In the genomic region with DNA sequence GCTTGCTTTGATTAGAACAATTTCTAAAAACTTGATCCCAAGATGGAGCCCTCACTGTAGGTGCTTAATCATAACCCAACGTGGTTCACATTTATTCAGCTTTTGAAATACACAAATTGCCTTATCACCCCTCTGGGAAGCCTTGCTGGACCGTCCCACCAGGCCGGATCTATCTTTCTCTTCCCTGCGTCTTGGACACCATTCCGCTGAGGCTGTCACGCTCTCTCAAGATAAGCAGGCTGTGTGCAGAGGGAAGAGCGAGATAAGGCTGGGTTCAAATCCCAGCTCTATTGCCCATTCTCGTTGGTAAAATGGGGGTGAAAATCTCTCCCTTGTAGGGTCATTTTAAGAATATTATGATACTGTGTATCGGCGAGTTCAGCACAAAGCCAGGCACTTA, we compare ENCODE assay signal across 27 cellular contexts.
"Had no signal": no experiment of that assay in that cellular context is flagged by ENCODE, and none has a peak within 500 bp of the region (broad histone marks: within the 10 kb centered on the region; RNA-seq: fewer than 3 reads in every experiment).

No MANE protein-coding gene starts in this region.

- H3K4me3 ChIP-seq: adrenal gland, MG63, Peyer's patch had no signal

- H3K9me3 ChIP-seq: adrenal gland, MG63, Peyer's patch had no signal

- DNase-seq: activated CD4-positive, alpha-beta T cell treated with anti-CD3 and anti-CD28 coated beads for 48 hours; activated CD4-positive, alpha-beta T cell treated with anti-CD3 and anti-CD28 coated beads, Interleukin-2, amount 50 U/mL, for 4 hours; activated CD4-positive, CD25-positive, alpha-beta regulatory T cell treated with anti-CD3 and anti-CD28 coated beads, Interleukin-2, amount 50 U/mL, for 72 hours; activated CD8-positive, alpha-beta memory T cell treated with anti-CD3 and anti-CD28 coated beads, Interleukin-2, amount 50 U/mL, for 48 hours; activated CD8-positive, alpha-beta T cell treated with anti-CD3 and anti-CD28 coated beads, Interleukin-2, amount 10 ng/mL, durations not matched to agents 7 days and 5 days; activated naive CD4-positive, alpha-beta T cell treated with anti-CD3 and anti-CD28 coated beads, Interleukin-2, amount 50 U/mL, for 16 hours; activated naive CD8-positive, alpha-beta T cell treated with anti-CD3 and anti-CD28 coated beads, Interleukin-2, amount 10 ng/mL, durations not matched to agents 7 days and 5 days; activated T-cell treated with anti-CD3 and anti-CD28 coated beads, Interleukin-2, amount 50 U/mL, for 1 hour; adrenal gland; anterior cingulate cortex; caudate nucleus; MG63; MV-4-11; NCI-H1092 treated with DMSO at 0.1 percent for 48 hours; NCI-H1417 treated with DMSO at 0.1 percent for 48 hours; NCI-H1694; NCI-H2029; NCI-H2107; NCI-H2171 treated with DMSO at 0.1 percent for 48 hours; NCI-H226; NCI-H526; NCI-H774; Peyer's patch; SHP77 treated with DMSO at 0.1 percent for 48 hours; T-helper 9 cell had no signal

- H3K27ac ChIP-seq: adrenal gland, Peyer's patch had no signal

- H3K36me3 ChIP-seq: adrenal gland, MG63, Peyer's patch had no signal

- H3K27me3 ChIP-seq: adrenal gland, MG63, Peyer's patch had no signal

- ATAC-seq: activated CD8-positive, alpha-beta T cell treated with anti-CD3 and anti-CD28 coated beads, Interleukin-2, amount 10 ng/mL, durations not matched to agents 7 days and 5 days; WTC11 had no signal

- FAIRE-seq: TTC549 had no signal
